Comparison of ENCODE assay signal across 8 cellular contexts in the genomic region with DNA sequence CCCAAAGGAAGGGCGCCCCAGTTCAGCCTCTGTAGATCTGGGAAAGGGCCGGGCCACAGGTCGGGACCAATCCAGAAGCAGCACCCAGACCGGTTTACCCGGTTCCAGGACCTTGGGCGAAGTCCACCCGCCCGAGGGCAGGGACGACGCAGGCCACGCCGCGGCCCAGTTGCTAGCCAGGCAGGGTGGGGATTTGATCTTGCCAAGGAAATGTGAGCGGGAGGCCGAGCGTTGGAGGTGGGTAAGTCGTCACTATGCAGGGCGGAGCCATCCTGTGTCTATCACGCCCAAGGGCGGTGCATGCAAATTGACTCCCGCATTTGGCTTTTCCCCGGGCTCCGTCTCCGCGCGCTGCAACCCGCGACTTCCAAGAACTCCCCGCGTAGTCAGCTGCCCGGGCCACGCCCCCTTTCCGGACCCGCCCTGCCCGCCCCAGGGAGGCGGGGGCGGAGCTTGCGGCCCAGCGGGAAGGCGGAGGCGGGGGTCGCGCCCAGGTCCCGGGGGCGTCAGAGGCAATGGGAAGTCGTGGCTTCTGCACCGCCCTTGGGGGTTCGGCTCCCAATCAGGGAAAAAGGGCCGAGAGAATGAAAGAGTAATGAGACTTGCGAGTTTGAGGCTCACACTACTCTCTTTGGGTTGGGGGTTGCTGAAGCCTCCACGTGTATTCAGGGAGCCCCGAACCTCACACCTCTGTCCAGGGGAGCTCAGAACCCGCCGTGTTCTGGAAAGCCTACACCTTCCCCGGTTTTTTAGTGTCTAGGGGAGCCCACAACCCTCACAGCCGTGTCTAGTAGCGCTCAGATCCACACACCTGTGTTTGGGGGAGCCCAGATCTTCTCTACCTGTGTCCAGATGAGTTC. TPM values are rescaled to one million over a fixed set of nuclear protein-coding genes. Genes with fewer than 3 reads are reported as not detected.
A peak's percentile ranks its signal among the peaks of the same experiment; 100 is the strongest.
DNase-seq lines count a peak whose midpoint lies in the region; ATAC-seq and TF ChIP-seq lines count a peak whose summit lies in the region.

No MANE protein-coding gene starts in this region.

- no peak for TF ChIP-seq CTCF in WERI-Rb-1 (IDR thresholded peaks at IDR 0.05; ENCODE audit: low read depth, low read length)
- TF ChIP-seq CTCF in breast epithelium (IDR thresholded peaks at IDR 0.05): no peak

- intact Hi-C loops in breast epithelium (cut with DNase I; ENCODE audit: low total_unique reads): no loop called here

- H3K4me1 ChIP-seq in breast epithelium: peaks cover 7 to 33% of the 10 kb centered on the region in 2 donors

- no peaks in the 10 kb centered on the region for H3K36me3 ChIP-seq in WERI-Rb-1
- H3K36me3 ChIP-seq in breast epithelium: no peaks in the 10 kb centered on the region

- H3K4me3 ChIP-seq in WERI-Rb-1 (ENCODE audit: low read depth, low read length): peak overlapping the region; percentile 66
- H3K4me3 ChIP-seq in breast epithelium: peak overlapping the region; percentile 38 to 66 (median 52)
- H3K4me3 ChIP-seq in skin epidermis: peak overlapping the region; percentile 20 to 32 (median 23)

- ATAC-seq in HG02610 (IDR thresholded peaks at IDR 0.05; ENCODE audit: unreplicated experiment) (peak; percentile 50), HG03342 (IDR thresholded peaks at IDR 0.05; ENCODE audit: unreplicated experiment) (no peak)

- DNase-seq in DMS53 (lab: John Stamatoyannopoulos, UW) (peak; percentile 98), NCI-H2171 treated with DMSO at 0.1 percent for 48 hours (lab: John Stamatoyannopoulos, UW) (peak; percentile 96), WERI-Rb-1 (peak; percentile 99), breast epithelium (ENCODE audit: low spot score in 2 of 2) (peak; percentile 99), iPS-NIHi7 (ENCODE audit: extremely low spot score) (peak; percentile 77)

- H3K27me3 ChIP-seq in WERI-Rb-1 (ENCODE audit: insufficient read depth, low read depth, severe bottlenecking): no peaks in the 10 kb centered on the region
- H3K27me3 ChIP-seq in breast epithelium: no peaks in the 10 kb centered on the region

- no peak for TF ChIP-seq POLR2A in breast epithelium (IDR thresholded peaks at IDR 0.05)

- H3K9me3 ChIP-seq in WERI-Rb-1 (ENCODE audit: severe bottlenecking) (no peaks in the 10 kb centered on the region), breast epithelium (no peaks in the 10 kb centered on the region)

- peak overlapping the region; percentile 100 for H3K27ac ChIP-seq in WERI-Rb-1
- H3K27ac ChIP-seq in breast epithelium: peak overlapping the region; percentile 95 to 99
- peak overlapping the region; percentile 64 to 97 (median 94) for H3K27ac ChIP-seq in skin epidermis

RNA-seq across cellular contexts. Expression of gene IER2, which starts 12.8 kb away (rescaled TPM):
- 100 to 1,000 TPM in 1 of 3 donors, 10 to 100 TPM in 2; 20.6 to 146 (median 79.6) TPM for total RNA-seq in breast epithelium

RNA-seq across cellular contexts. Expression of gene STX10, which starts 12.8 kb away (rescaled TPM):
- 10 to 100 TPM; 74.6 to 78.3 (median 75.2) TPM for total RNA-seq in breast epithelium

RNA-seq across cellular contexts. Expression of gene NACC1, which starts 44.9 kb away (rescaled TPM):
- total RNA-seq in breast epithelium: 10 to 100 TPM in 2 of 3 donors, 1 to 10 TPM in 1; 8.5 to 20.5 (median 19.7) TPM

RNA-seq across cellular contexts. Expression of gene TRMT1, which starts 46.4 kb away (rescaled TPM):
- total RNA-seq in breast epithelium: 10 to 100 TPM; 29.7 to 37.4 (median 31.7) TPM
